In the genomic region with DNA sequence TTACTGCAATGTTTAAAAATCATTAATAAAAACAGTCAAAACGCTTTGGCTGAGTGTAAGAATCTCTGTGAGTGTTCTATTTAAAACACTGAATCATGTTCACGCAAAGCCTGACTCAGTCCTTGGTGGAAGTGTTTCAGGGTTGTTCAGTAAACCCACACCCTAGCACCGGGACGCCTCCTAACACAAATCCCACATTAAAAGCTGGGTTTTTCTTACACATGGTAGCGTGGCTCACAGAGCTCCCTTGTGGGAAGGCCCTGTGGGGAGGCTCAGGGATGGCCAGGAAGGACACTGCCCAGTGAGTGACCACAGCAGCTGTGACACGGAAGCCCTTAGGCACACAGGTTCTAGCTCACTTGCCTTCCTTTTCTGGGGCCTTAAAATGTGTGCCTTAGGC, we compare ENCODE assay signal across 8 cellular contexts.
DNase-seq lines count a peak whose midpoint lies in the region; ATAC-seq lines count a peak whose summit lies in the region.

No MANE protein-coding gene starts in this region.

- peak overlapping the region; percentile 11 for H3K4me3 Mint-ChIP-seq in activated T-helper 1 cell treated with anti-CD3 and anti-CD28 coated beads, Interleukin-12 subunit alpha, Interleukin-12 subunit beta, Interleukin-2, Interleukin-4 antibody, amounts not matched to agents 30 ng/mL and 10 ng/mL and 1 ng/mL, durations not matched to agents 14 hours and 24 hours and 36 hours

- H3K9me3 Mint-ChIP-seq in activated T-helper 1 cell treated with anti-CD3 and anti-CD28 coated beads, Interleukin-12 subunit alpha, Interleukin-12 subunit beta, Interleukin-2, Interleukin-4 antibody, amounts not matched to agents 30 ng/mL and 10 ng/mL and 1 ng/mL, durations not matched to agents 14 hours and 24 hours and 36 hours, result no peaks in the 10 kb centered on the region

- ATAC-seq in GM21423 (IDR thresholded peaks at IDR 0.05; ENCODE audit: unreplicated experiment) (no peak), HG03342 (IDR thresholded peaks at IDR 0.05; ENCODE audit: unreplicated experiment) (no peak), GM21367 (IDR thresholded peaks at IDR 0.05; ENCODE audit: unreplicated experiment) (no peak)

- H3K27ac Mint-ChIP-seq in activated T-helper 1 cell treated with anti-CD3 and anti-CD28 coated beads, Interleukin-12 subunit alpha, Interleukin-12 subunit beta, Interleukin-2, Interleukin-4 antibody, amounts not matched to agents 30 ng/mL and 10 ng/mL and 1 ng/mL, durations not matched to agents 14 hours and 24 hours and 36 hours, result peak overlapping the region; percentile 81

- peaks cover 65% of the 10 kb centered on the region for H3K4me1 Mint-ChIP-seq in activated T-helper 1 cell treated with anti-CD3 and anti-CD28 coated beads, Interleukin-12 subunit alpha, Interleukin-12 subunit beta, Interleukin-2, Interleukin-4 antibody, amounts not matched to agents 30 ng/mL and 10 ng/mL and 1 ng/mL, durations not matched to agents 14 hours and 24 hours and 36 hours (ENCODE audit: low read depth)

- H3K27me3 Mint-ChIP-seq in activated T-helper 1 cell treated with anti-CD3 and anti-CD28 coated beads, Interleukin-12 subunit alpha, Interleukin-12 subunit beta, Interleukin-2, Interleukin-4 antibody, amounts not matched to agents 30 ng/mL and 10 ng/mL and 1 ng/mL, durations not matched to agents 14 hours and 24 hours and 36 hours (ENCODE audit: insufficient read depth), result no peaks in the 10 kb centered on the region

- DNase-seq in HK-2 (ENCODE audit: unreplicated experiment), result peak; percentile 48
- DNase-seq in activated T-helper 1 cell treated with anti-CD3 and anti-CD28 coated beads, Interleukin-12 subunit alpha, Interleukin-12 subunit beta, Interleukin-2, Interleukin-4 antibody, amounts not matched to agents 30 ng/mL and 10 ng/mL and 1 ng/mL, durations not matched to agents 14 hours and 24 hours and 36 hours (ENCODE audit: low spot score), result peak; percentile 18
- DNase-seq in glomerular visceral epithelial cell (ENCODE audit: extremely low spot score), result peak; percentile 62
- peak in 2 of 3 donors; percentile 14 to 27 for DNase-seq in stimulated activated CD4-positive, alpha-beta T cell treated with anti-CD3 and anti-CD28 coated beads, TNF-alpha, amount 100 ng/mL, for 48 hours (ENCODE audit: low read depth in 3 of 3)
- DNase-seq in NCI-H1105 (lab: John Stamatoyannopoulos, UW), result no peak

- H3K36me3 Mint-ChIP-seq in activated T-helper 1 cell treated with anti-CD3 and anti-CD28 coated beads, Interleukin-12 subunit alpha, Interleukin-12 subunit beta, Interleukin-2, Interleukin-4 antibody, amounts not matched to agents 30 ng/mL and 10 ng/mL and 1 ng/mL, durations not matched to agents 14 hours and 24 hours and 36 hours (ENCODE audit: low read depth), result peaks cover 26% of the 10 kb centered on the region

- intact Hi-C loops in activated T-helper 1 cell treated with anti-CD3 and anti-CD28 coated beads, Interleukin-12 subunit alpha, Interleukin-12 subunit beta, Interleukin-2, Interleukin-4 antibody, amounts not matched to agents 30 ng/mL and 10 ng/mL and 1 ng/mL, durations not matched to agents 14 hours and 24 hours and 36 hours (cut with micrococcal nuclease), result no loop called here
